Comparison of ENCODE assay signal across 1 cellular context in the genomic region with DNA sequence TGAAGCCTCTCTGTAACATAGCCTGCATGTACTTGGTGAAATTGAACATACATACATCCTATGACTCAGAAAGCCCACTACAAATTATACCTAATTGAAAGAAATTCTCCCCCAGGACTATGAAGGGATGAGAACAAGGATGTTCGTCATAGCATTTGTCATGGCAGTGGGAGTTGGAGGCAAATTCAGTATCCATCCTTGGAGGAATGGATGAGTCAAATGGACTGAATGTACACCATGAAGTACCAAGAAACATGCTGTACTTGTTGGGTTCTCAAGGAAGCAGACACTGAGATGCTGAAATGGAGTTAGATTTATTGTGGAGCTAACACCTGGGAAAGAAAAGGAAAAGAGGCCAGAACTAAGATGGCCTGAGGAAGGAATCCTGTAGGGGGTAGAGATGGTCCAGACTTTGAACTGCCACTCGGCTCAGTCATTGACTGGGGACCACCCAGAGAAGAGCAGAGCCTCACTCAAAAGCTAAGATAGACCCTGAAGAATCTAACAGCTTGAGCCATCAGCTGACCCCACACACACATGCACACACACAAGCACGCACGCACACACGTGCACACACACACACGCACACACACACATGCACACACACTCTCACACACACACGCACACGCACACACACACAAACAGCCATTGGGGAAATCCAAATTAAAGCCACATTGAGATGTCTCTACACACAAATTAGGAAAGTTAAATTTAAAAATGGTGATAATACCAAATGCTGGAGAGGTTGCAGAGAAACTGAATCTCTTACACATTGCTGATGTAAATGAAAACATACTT.
TF ChIP-seq lines count a peak whose summit lies in the region.

No MANE protein-coding gene starts in this region.

TF ChIP-seq in IMR-90, 13 proteins besides CTCF, POLR2A, EP300 and RAD21:
- TF ChIP-seq, protein P1, sequence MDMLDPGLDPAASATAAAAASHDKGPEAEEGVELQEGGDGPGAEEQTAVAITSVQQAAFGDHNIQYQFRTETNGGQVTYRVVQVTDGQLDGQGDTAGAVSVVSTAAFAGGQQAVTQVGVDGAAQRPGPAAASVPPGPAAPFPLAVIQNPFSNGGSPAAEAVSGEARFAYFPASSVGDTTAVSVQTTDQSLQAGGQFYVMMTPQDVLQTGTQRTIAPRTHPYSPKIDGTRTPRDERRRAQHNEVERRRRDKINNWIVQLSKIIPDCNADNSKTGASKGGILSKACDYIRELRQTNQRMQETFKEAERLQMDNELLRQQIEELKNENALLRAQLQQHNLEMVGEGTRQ (IDR thresholded peaks at IDR 0.05; ENCODE audit: low read depth, low read length), result no peak
- TF ChIP-seq MXI1 (IDR thresholded peaks at IDR 0.05; ENCODE audit: borderline replicate concordance, low read depth, low read length), result no peak
- TF ChIP-seq FOS (IDR thresholded peaks at IDR 0.05; ENCODE audit: low read depth, low read length), result no peak
- no peak for TF ChIP-seq CEBPB (IDR thresholded peaks at IDR 0.05; ENCODE audit: low read depth, low read length)
- no peak for TF ChIP-seq NFE2L2 (IDR thresholded peaks at IDR 0.05; ENCODE audit: low read depth, low read length)
- no peak for TF ChIP-seq BHLHE40 (IDR thresholded peaks at IDR 0.05; ENCODE audit: low read depth, low read length)
- TF ChIP-seq, protein P2, sequence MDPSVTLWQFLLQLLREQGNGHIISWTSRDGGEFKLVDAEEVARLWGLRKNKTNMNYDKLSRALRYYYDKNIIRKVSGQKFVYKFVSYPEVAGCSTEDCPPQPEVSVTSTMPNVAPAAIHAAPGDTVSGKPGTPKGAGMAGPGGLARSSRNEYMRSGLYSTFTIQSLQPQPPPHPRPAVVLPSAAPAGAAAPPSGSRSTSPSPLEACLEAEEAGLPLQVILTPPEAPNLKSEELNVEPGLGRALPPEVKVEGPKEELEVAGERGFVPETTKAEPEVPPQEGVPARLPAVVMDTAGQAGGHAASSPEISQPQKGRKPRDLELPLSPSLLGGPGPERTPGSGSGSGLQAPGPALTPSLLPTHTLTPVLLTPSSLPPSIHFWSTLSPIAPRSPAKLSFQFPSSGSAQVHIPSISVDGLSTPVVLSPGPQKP (IDR thresholded peaks at IDR 0.05; ENCODE audit: borderline replicate concordance, low read depth, low read length), result no peak
- no peak for TF ChIP-seq SMC3 (IDR thresholded peaks at IDR 0.05; ENCODE audit: low read depth, low read length)
- TF ChIP-seq CHD1 (IDR thresholded peaks at IDR 0.05; ENCODE audit: low read depth, low read length), result no peak
- no peak for TF ChIP-seq RFX5 (IDR thresholded peaks at IDR 0.05; ENCODE audit: low read depth, low read length)
- TF ChIP-seq MAZ (IDR thresholded peaks at IDR 0.05; ENCODE audit: borderline replicate concordance, low read depth, low read length), result no peak
- no peak for TF ChIP-seq MAFK (IDR thresholded peaks at IDR 0.05; ENCODE audit: low read depth, low read length)
- no peak for TF ChIP-seq RCOR1 (IDR thresholded peaks at IDR 0.05; ENCODE audit: insufficient replicate concordance, low read length)
TF ChIP-seq in IMR-90: peak in this region for 0.
